7 cellular contexts compared by ENCODE assay signal in genomic region chr15:89367485-89368451, GRCh38. TPM values are rescaled to one million over a fixed set of nuclear protein-coding genes. Genes with fewer than 3 reads are reported as not detected.
DNase-seq lines count a peak whose midpoint lies in the region; ATAC-seq and TF ChIP-seq lines count a peak whose summit lies in the region.

No MANE protein-coding gene starts in this region.

- H3K4me3 ChIP-seq in osteoblast (ENCODE audit: insufficient read depth, low read length) = no peak overlapping the region

- DNase-seq in ELF-1 (ENCODE audit: low read depth, low spot score) = peak; percentile 83
- peak; percentile 52 for DNase-seq in NCI-H2196 treated with DMSO at 0.1 percent for 48 hours (lab: John Stamatoyannopoulos, UW; ENCODE audit: unreplicated experiment)
- DNase-seq in cerebellar nuclear complex (lab: John Stamatoyannopoulos, UW) = peak; percentile 44 to 45
- peak; percentile 91 for DNase-seq in osteoblast (ENCODE audit: insufficient read length, low spot score, missing footprints)
- DNase-seq in SKM-1 treated with dmso at 0.1 percent for 144 hours (lab: John Stamatoyannopoulos, UW; ENCODE audit: unreplicated experiment) = no peak
- no peak for DNase-seq in activated CD8-positive, alpha-beta memory T cell treated with anti-CD3 and anti-CD28 coated beads, Interleukin-2, amount 50 U/mL, for 48 hours

- no peak overlapping the region for H3K27ac ChIP-seq in osteoblast (ENCODE audit: low read depth, low read length)

- peaks cover 100% of the 10 kb centered on the region for H3K27me3 ChIP-seq in osteoblast (ENCODE audit: insufficient read depth, low read length)

- no peak for ATAC-seq in GM19324 (IDR thresholded peaks at IDR 0.05; ENCODE audit: low FRiP score, unreplicated experiment)

- no peak overlapping the region for H2AFZ ChIP-seq in osteoblast (ENCODE audit: low read length)

- H3K36me3 ChIP-seq in osteoblast (ENCODE audit: insufficient read depth, low read length) = no peaks in the 10 kb centered on the region

- peaks cover 7% of the 10 kb centered on the region for H4K20me1 ChIP-seq in osteoblast (ENCODE audit: insufficient read depth, low read length)

- H3K4me2 ChIP-seq in osteoblast (ENCODE audit: insufficient read depth, low read length) = no peak overlapping the region

- H3K4me1 ChIP-seq in osteoblast (ENCODE audit: insufficient read depth, low read length) = no peaks in the 10 kb centered on the region

- no peak for TF ChIP-seq CTCF in osteoblast (IDR thresholded peaks at IDR 0.05; ENCODE audit: extremely low read depth, low read depth, low read length)

- no peaks in the 10 kb centered on the region for H3K9me3 ChIP-seq in osteoblast (ENCODE audit: low read depth, low read length)

- H3K79me2 ChIP-seq in osteoblast (ENCODE audit: insufficient read depth, low read length) = no peaks in the 10 kb centered on the region

RNA-seq across cellular contexts. Expression of gene POLG, which starts 33.1 kb away (rescaled TPM):
- 50.7 and 61.2 TPM in 2 replicates for total RNA-seq in osteoblast

Comparison
In these comparisons a context has a peak if more than half of its experiments do, and no peak if none do; other contexts are left out.
1. DNase-seq: peak in ELF-1 (single experiment), NCI-H2196 treated with DMSO at 0.1 percent for 48 hours (single experiment), cerebellar nuclear complex (2 of 2) and osteoblast (single experiment); none in SKM-1 treated with dmso at 0.1 percent for 144 hours (single experiment) and activated CD8-positive, alpha-beta memory T cell treated with anti-CD3 and anti-CD28 coated beads, Interleukin-2, amount 50 U/mL, for 48 hours (single experiment).